In genomic region chr14:65689070-65689469, GRCh38 we compare ENCODE assay signal across 8 cellular contexts.
"Had no signal": no experiment of that assay in that cellular context is flagged by ENCODE, and none has a peak within 500 bp of the region (broad histone marks: within the 10 kb centered on the region; RNA-seq: fewer than 3 reads in every experiment).

No MANE protein-coding gene starts in this region.

- H3K36me3 ChIP-seq: HAP-1 had no signal

- H3K27ac ChIP-seq: GM23248, HL-60 had no signal

- H3K9me3 ChIP-seq: HAP-1 had no signal

- DNase-seq: GM23248, GOT3, H7, HFFc6, KG1 had no signal

- H3K4me3 ChIP-seq: GM23248, HAP-1 had no signal

- H2AFZ ChIP-seq: GM23248 had no signal

- H3K9ac ChIP-seq: GM23248 had no signal

- ATAC-seq: HCT116 had no signal
